24 cellular contexts compared by ENCODE assay signal in genomic region chr1:34373912-34374311, GRCh38.
"Had no signal": no experiment of that assay in that cellular context is flagged by ENCODE, and none has a peak within 500 bp of the region (broad histone marks: within the 10 kb centered on the region; RNA-seq: fewer than 3 reads in every experiment).

No MANE protein-coding gene starts in this region.

- H3K36me3 ChIP-seq: left ventricle myocardium inferior, ovary, right atrium auricular region, right lobe of liver, tibial nerve, uterus had no signal

- H3K4me1 Mint-ChIP-seq: naive B cell; natural killer cell; stimulated activated memory B cell treated with anti-CD40 and anti-IgM and Interleukin-4, amounts not matched to agents 10 μg/mL and 1 μg/mL and 100 μg/mL, for 72 hours; stimulated activated naive CD8-positive, alpha-beta T cell treated with anti-CD3 and anti-CD28 coated beads, Interleukin-15, amount 100 ng/mL, for 72 hours had no signal

- H3K4me1 ChIP-seq: left ventricle myocardium inferior, right atrium auricular region, right lobe of liver, tibial nerve, uterus had no signal

- H3K9me3 Mint-ChIP-seq: mesothelial cell of epicardium; natural killer cell; nephron progenitor cell; stimulated activated memory B cell treated with anti-CD40 and anti-IgM and Interleukin-4, amounts not matched to agents 10 μg/mL and 1 μg/mL and 100 μg/mL, for 72 hours; stimulated activated naive CD8-positive, alpha-beta T cell treated with anti-CD3 and anti-CD28 coated beads, Interleukin-15, amount 100 ng/mL, for 72 hours; type B pancreatic cell had no signal

- H3K36me3 Mint-ChIP-seq: mesothelial cell of epicardium; naive B cell; natural killer cell; stimulated activated memory B cell treated with anti-CD40 and anti-IgM and Interleukin-4, amounts not matched to agents 10 μg/mL and 1 μg/mL and 100 μg/mL, for 72 hours; type B pancreatic cell had no signal

- H3K9me3 ChIP-seq: left ventricle myocardium inferior, ovary, right atrium auricular region, right lobe of liver, tibial nerve, uterus had no signal

- H3K4me3 ChIP-seq: left ventricle myocardium inferior, lung, ovary, right atrium auricular region, right lobe of liver, smooth muscle cell, tibial nerve, uterus had no signal

- H3K4me3 Mint-ChIP-seq: mesothelial cell of epicardium; naive B cell; natural killer cell; nephron progenitor cell; stimulated activated memory B cell treated with anti-CD40 and anti-IgM and Interleukin-4, amounts not matched to agents 10 μg/mL and 1 μg/mL and 100 μg/mL, for 72 hours; stimulated activated naive CD8-positive, alpha-beta T cell treated with anti-CD3 and anti-CD28 coated beads, Interleukin-15, amount 100 ng/mL, for 72 hours; type B pancreatic cell had no signal

- H3K27ac ChIP-seq: left ventricle myocardium inferior, ovary, right atrium auricular region, right lobe of liver, tibial nerve, uterus had no signal

- H3K4me2 ChIP-seq: smooth muscle cell had no signal

- H3K27ac Mint-ChIP-seq: mesothelial cell of epicardium; naive B cell; natural killer cell; nephron progenitor cell; progenitor cell of endocrine pancreas; stimulated activated memory B cell treated with anti-CD40 and anti-IgM and Interleukin-4, amounts not matched to agents 10 μg/mL and 1 μg/mL and 100 μg/mL, for 72 hours; stimulated activated naive CD8-positive, alpha-beta T cell treated with anti-CD3 and anti-CD28 coated beads, Interleukin-15, amount 100 ng/mL, for 72 hours; type B pancreatic cell had no signal

- DNase-seq: islet precursor cell; left ventricle myocardium inferior; mesendoderm; naive B cell; natural killer cell; nephron progenitor cell; ovary; right lobe of liver; stimulated activated CD4-positive, alpha-beta T cell treated with anti-CD3 and anti-CD28 coated beads, Interleukin-1b, Interleukin-23, amount 100 ng/mL, for 48 hours; stimulated activated CD4-positive, alpha-beta T cell treated with anti-CD3 and anti-CD28 coated beads, Interleukin-2, amount 100 ng/mL, for 48 hours; stimulated activated CD4-positive, alpha-beta T cell treated with anti-CD3 and anti-CD28 coated beads, Interleukin-4, amount 100 ng/mL, for 4 hours; stimulated activated CD8-positive, alpha-beta memory T cell treated with anti-CD3 and anti-CD28 coated beads, Interleukin-4, amount 100 ng/mL, for 48 hours; stimulated activated naive CD4-positive, alpha-beta T cell treated with Interleukin-2 at 50 U/mL for 16 hours; stimulated activated naive CD8-positive, alpha-beta T cell treated with anti-CD3 and anti-CD28 coated beads, Interleukin-15, amount 100 ng/mL, for 72 hours; substantia nigra; uterus had no signal

- H3K27me3 ChIP-seq: ovary, right atrium auricular region, tibial nerve, uterus had no signal
